17 cellular contexts compared by ENCODE assay signal in genomic region chr9:29437515-29437914, GRCh38.
DNase-seq lines count a peak whose midpoint lies in the region; FAIRE-seq and TF ChIP-seq lines count a peak whose summit lies in the region.
"Had no signal": no experiment of that assay in that cellular context is flagged by ENCODE, and none has a peak within 500 bp of the region (broad histone marks: within the 10 kb centered on the region; RNA-seq: fewer than 3 reads in every experiment).

No MANE protein-coding gene starts in this region.

- H3K79me2 ChIP-seq in osteoblast (ENCODE audit: insufficient read depth, low read length), result no peaks in the 10 kb centered on the region

- H3K36me3 ChIP-seq in osteoblast (ENCODE audit: insufficient read depth, low read length) (no peaks in the 10 kb centered on the region), spleen (no peaks in the 10 kb centered on the region)
- H3K36me3 ChIP-seq: BLaER1 had no signal

- H3K4me2 ChIP-seq in osteoblast (ENCODE audit: insufficient read depth, low read length), result no peak overlapping the region
- H3K4me2 ChIP-seq: BLaER1 had no signal

- H3K4me3 ChIP-seq in osteoblast (ENCODE audit: insufficient read depth, low read length) (no peak overlapping the region), spleen (no peak overlapping the region)
- H3K4me3 ChIP-seq: BLaER1, GM12878, GM23248 had no signal

- H3K9me3 ChIP-seq in osteoblast (ENCODE audit: low read depth, low read length), result no peaks in the 10 kb centered on the region
- peaks cover 0 to 10% (median 0%) of the 10 kb centered on the region in 8 donors for H3K9me3 ChIP-seq in spleen
- H3K9me3 ChIP-seq: BLaER1 had no signal

- no peaks in the 10 kb centered on the region for H4K20me1 ChIP-seq in osteoblast (ENCODE audit: insufficient read depth, low read length)
- H4K20me1 ChIP-seq: BLaER1 had no signal

- H3K4me1 Mint-ChIP-seq in osteocyte (ENCODE audit: unreplicated experiment), result no peaks in the 10 kb centered on the region

- H3K9me3 Mint-ChIP-seq in osteocyte (ENCODE audit: unreplicated experiment), result peaks cover 8% of the 10 kb centered on the region

- H3K27me3 Mint-ChIP-seq in osteocyte (ENCODE audit: unreplicated experiment), result no peaks in the 10 kb centered on the region
- H3K27me3 Mint-ChIP-seq: CD4-positive, alpha-beta T cell had no signal

- H3K27ac ChIP-seq in osteoblast (ENCODE audit: low read depth, low read length) (no peak overlapping the region), spleen (no peak overlapping the region)
- H3K27ac ChIP-seq: BLaER1, GM23248 had no signal

- H3K4me1 ChIP-seq in osteoblast (ENCODE audit: insufficient read depth, low read length), result no peaks in the 10 kb centered on the region
- H3K4me1 ChIP-seq in spleen, result no peaks in the 10 kb centered on the region
- H3K4me1 ChIP-seq: BLaER1 had no signal

- DNase-seq in NK-92 treated with Interleukin-12 subunit alpha and Interleukin-12 subunit beta, amount 100 ng/mL, for 24 hours (lab: John Stamatoyannopoulos, UW), result peak; percentile 2
- DNase-seq in NK-92 (lab: John Stamatoyannopoulos, UW; ENCODE audit: unreplicated experiment) (no peak), RCC 7860 (ENCODE audit: low spot score) (peak; percentile 27), kidney tubule cell (ENCODE audit: low spot score) (peak; percentile 46), osteocyte (ENCODE audit: extremely low spot score, unreplicated experiment) (no peak), osteoblast (ENCODE audit: insufficient read length, low spot score, missing footprints) (no peak), spleen (no peak), KG1 (lab: John Stamatoyannopoulos, UW) (no peak)
- DNase-seq: 8988T; AML-193; CD4-positive, alpha-beta T cell; DMS79; GM23248 had no signal

- H3K4me3 Mint-ChIP-seq in osteocyte (ENCODE audit: unreplicated experiment), result no peak overlapping the region
- H3K4me3 Mint-ChIP-seq: CD4-positive, alpha-beta T cell had no signal

- no peak for FAIRE-seq in RCC 7860 (lab: Jason Lieb, UNC)
- FAIRE-seq: GM12878, GM18507, H54 had no signal

- H3K36me3 Mint-ChIP-seq in osteocyte (ENCODE audit: unreplicated experiment), result no peaks in the 10 kb centered on the region

- no peak for TF ChIP-seq CTCF in osteocyte (IDR thresholded peaks at IDR 0.05)
- TF ChIP-seq CTCF in osteoblast (IDR thresholded peaks at IDR 0.05; ENCODE audit: extremely low read depth, low read depth, low read length), result no peak
- no peak for TF ChIP-seq CTCF in spleen (IDR thresholded peaks at IDR 0.05 in 8 of 11, conservative IDR thresholded peaks at IDR 0.05 in 3 of 11)

- intact Hi-C loops in spleen (cut with DNase I; ENCODE audit: low total_unique reads), result no loop called here

- TF ChIP-seq POLR2A in spleen (IDR thresholded peaks at IDR 0.05), result no peak

- WGBS in spleen, 5 donors, result 64 to 85% (median 73%) methylated on average over 3 of the region's 3 CpGs

- no peak overlapping the region for H3K27ac Mint-ChIP-seq in osteocyte (ENCODE audit: unreplicated experiment)
- H3K27ac Mint-ChIP-seq: CD4-positive, alpha-beta T cell had no signal

- no peak overlapping the region for H2AFZ ChIP-seq in osteoblast (ENCODE audit: low read length)
- H2AFZ ChIP-seq: GM23248 had no signal

- H3K27me3 ChIP-seq in osteoblast (ENCODE audit: insufficient read depth, low read length), result no peaks in the 10 kb centered on the region
- H3K27me3 ChIP-seq in spleen (replicated peaks in 1 of 7), result no peaks in the 10 kb centered on the region
- H3K27me3 ChIP-seq: BLaER1 had no signal

Comparison
In these comparisons a context has a peak if more than half of its experiments do, and no peak if none do; other contexts are left out.
1. DNase-seq: peak in NK-92 treated with Interleukin-12 subunit alpha and Interleukin-12 subunit beta, amount 100 ng/mL, for 24 hours (single experiment), RCC 7860 (single experiment) and kidney tubule cell (single experiment); none in NK-92 (single experiment), osteocyte (single experiment), osteoblast (single experiment), spleen (single experiment) and KG1 (single experiment).